Comparison of ENCODE assay signal across 1 cellular context in genomic region chr11:69152748-69153446, GRCh38.
A peak's percentile ranks its signal among the peaks of the same experiment; 100 is the strongest.
TF ChIP-seq lines count a peak whose summit lies in the region.

No MANE protein-coding gene starts in this region.

TF ChIP-seq in HepG2, 621 proteins besides CTCF, POLR2A, EP300 and RAD21:
- peak; percentile 81 for TF ChIP-seq TEAD3 (CRISPR knock-in tag; optimal IDR thresholded peaks at IDR 0.05; ENCODE audit: borderline replicate concordance)
- peak; percentile 16; the same call in 1 of the 2 replicates for TF ChIP-seq SALL1 (CRISPR knock-in tag; IDR thresholded peaks at IDR 0.05)
- peak; percentile 20; the same call in 1 of the 2 replicates for TF ChIP-seq ARID5B (CRISPR knock-in tag; IDR thresholded peaks at IDR 0.05)
- peak; percentile 60 for TF ChIP-seq TCF7 (IDR thresholded peaks at IDR 0.05; ENCODE audit: low read depth)
- no peak for TF ChIP-seq ZNF749 (CRISPR knock-in tag; IDR thresholded peaks at IDR 0.05; ENCODE audit: borderline replicate concordance)
